3 cellular contexts compared by ENCODE assay signal in genomic region chr7:17962652-17963051, GRCh38.
TF ChIP-seq lines count a peak whose summit lies in the region.

No MANE protein-coding gene starts in this region.

TF ChIP-seq in SK-N-SH treated with all-trans-retinoic acid at 6 μM for 48 hours, 23 proteins besides CTCF, POLR2A, EP300 and RAD21:
- no peak for TF ChIP-seq ARNTL (CRISPR knock-in tag; IDR thresholded peaks at IDR 0.05; ENCODE audit: borderline replicate concordance, low read depth)
- TF ChIP-seq CSDC2 (CRISPR knock-in tag; IDR thresholded peaks at IDR 0.05), result no peak
- TF ChIP-seq ZNF8 (CRISPR knock-in tag; IDR thresholded peaks at IDR 0.05), result no peak
- no peak for TF ChIP-seq SNAI2 (CRISPR knock-in tag; IDR thresholded peaks at IDR 0.05)
- no peak for TF ChIP-seq ZFP30 (CRISPR knock-in tag; IDR thresholded peaks at IDR 0.05)

TF ChIP-seq in SK-N-SH, 30 proteins besides CTCF, POLR2A, EP300 and RAD21:
- TF ChIP-seq SIN3A (IDR thresholded peaks at IDR 0.05; ENCODE audit: borderline replicate concordance, low read depth, low read length) (no peak), SMC3 (IDR thresholded peaks at IDR 0.05; ENCODE audit: low read depth, low read length) (no peak)

TF ChIP-seq in K562, 482 proteins besides CTCF, POLR2A, EP300 and RAD21:
- TF ChIP-seq FOXJ3 (CRISPR knock-in tag; IDR thresholded peaks at IDR 0.05) (no peak), ELF2 (CRISPR knock-in tag; IDR thresholded peaks at IDR 0.05) (no peak), SNRNP70 (optimal IDR thresholded peaks at IDR 0.05; ENCODE audit: low read depth, low read length) (no peak), KLF16 (IDR thresholded peaks at IDR 0.05) (no peak), HINFP (tag; conservative IDR thresholded peaks at IDR 0.05; ENCODE audit: low read depth) (no peak), MAFG (tag; conservative IDR thresholded peaks at IDR 0.05) (no peak), BRD4 (IDR thresholded peaks at IDR 0.05) (no peak), ELK3 (CRISPR knock-in tag; IDR thresholded peaks at IDR 0.05) (no peak), ZNF551 (CRISPR knock-in tag; IDR thresholded peaks at IDR 0.05) (no peak), USF2 (CRISPR knock-in tag; IDR thresholded peaks at IDR 0.05) (no peak), ZC3H11A (IDR thresholded peaks at IDR 0.05; ENCODE audit: low read depth, low read length) (no peak), ZNF184 (CRISPR knock-in tag; IDR thresholded peaks at IDR 0.05) (no peak), ARID1B (IDR thresholded peaks at IDR 0.05) (no peak), KHSRP (IDR thresholded peaks at IDR 0.05) (no peak), TFAP4 (CRISPR knock-in tag; IDR thresholded peaks at IDR 0.05; ENCODE audit: borderline replicate concordance) (no peak)
- TF ChIP-seq, protein P1, sequence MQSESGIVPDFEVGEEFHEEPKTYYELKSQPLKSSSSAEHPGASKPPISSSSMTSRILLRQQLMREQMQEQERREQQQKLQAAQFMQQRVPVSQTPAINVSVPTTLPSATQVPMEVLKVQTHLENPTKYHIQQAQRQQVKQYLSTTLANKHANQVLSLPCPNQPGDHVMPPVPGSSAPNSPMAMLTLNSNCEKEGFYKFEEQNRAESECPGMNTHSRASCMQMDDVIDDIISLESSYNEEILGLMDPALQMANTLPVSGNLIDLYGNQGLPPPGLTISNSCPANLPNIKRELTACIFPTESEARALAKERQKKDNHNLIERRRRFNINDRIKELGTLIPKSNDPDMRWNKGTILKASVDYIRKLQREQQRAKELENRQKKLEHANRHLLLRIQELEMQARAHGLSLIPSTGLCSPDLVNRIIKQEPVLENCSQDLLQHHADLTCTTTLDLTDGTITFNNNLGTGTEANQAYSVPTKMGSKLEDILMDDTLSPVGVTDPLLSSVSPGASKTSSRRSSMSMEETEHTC (IDR thresholded peaks at IDR 0.05), result no peak
- TF ChIP-seq, protein P2, sequence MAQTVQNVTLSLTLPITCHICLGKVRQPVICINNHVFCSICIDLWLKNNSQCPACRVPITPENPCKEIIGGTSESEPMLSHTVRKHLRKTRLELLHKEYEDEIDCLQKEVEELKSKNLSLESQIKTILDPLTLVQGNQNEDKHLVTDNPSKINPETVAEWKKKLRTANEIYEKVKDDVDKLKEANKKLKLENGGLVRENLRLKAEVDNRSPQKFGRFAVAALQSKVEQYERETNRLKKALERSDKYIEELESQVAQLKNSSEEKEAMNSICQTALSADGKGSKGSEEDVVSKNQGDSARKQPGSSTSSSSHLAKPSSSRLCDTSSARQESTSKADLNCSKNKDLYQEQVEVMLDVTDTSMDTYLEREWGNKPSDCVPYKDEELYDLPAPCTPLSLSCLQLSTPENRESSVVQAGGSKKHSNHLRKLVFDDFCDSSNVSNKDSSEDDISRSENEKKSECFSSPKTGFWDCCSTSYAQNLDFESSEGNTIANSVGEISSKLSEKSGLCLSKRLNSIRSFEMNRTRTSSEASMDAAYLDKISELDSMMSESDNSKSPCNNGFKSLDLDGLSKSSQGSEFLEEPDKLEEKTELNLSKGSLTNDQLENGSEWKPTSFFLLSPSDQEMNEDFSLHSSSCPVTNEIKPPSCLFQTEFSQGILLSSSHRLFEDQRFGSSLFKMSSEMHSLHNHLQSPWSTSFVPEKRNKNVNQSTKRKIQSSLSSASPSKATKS (CRISPR knock-in tag; IDR thresholded peaks at IDR 0.05), result no peak
- TF ChIP-seq, protein P3, sequence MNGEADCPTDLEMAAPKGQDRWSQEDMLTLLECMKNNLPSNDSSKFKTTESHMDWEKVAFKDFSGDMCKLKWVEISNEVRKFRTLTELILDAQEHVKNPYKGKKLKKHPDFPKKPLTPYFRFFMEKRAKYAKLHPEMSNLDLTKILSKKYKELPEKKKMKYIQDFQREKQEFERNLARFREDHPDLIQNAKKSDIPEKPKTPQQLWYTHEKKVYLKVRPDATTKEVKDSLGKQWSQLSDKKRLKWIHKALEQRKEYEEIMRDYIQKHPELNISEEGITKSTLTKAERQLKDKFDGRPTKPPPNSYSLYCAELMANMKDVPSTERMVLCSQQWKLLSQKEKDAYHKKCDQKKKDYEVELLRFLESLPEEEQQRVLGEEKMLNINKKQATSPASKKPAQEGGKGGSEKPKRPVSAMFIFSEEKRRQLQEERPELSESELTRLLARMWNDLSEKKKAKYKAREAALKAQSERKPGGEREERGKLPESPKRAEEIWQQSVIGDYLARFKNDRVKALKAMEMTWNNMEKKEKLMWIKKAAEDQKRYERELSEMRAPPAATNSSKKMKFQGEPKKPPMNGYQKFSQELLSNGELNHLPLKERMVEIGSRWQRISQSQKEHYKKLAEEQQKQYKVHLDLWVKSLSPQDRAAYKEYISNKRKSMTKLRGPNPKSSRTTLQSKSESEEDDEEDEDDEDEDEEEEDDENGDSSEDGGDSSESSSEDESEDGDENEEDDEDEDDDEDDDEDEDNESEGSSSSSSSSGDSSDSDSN (IDR thresholded peaks at IDR 0.05; ENCODE audit: borderline replicate concordance in 1 of 2, low read depth in 2 of 2, low read length in 2 of 2), result no peak
TF ChIP-seq in K562: peak in this region for 0.
